Comparison of ENCODE assay signal across 19 cellular contexts in the genomic region with DNA sequence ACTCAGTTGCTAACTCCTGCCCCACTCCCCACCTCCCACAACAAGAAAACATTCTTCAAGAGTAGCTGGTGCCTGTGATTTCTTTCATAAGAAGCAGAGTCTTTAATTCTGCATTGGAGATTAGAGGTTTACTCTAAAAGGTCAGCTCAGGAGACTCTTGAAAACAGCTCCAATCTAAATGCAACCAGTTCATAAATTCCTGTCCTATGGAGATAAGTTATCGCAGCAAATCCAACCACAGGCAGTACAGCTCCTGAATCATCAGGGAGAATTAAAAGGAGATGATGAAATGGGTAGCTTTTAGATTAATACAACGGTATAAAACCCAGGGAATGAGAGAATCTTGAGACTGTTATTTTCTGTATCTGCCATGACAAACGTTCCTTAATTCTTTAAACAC.
A peak's percentile ranks its signal among the peaks of the same experiment; 100 is the strongest.
DNase-seq lines count a peak whose midpoint lies in the region; TF ChIP-seq lines count a peak whose summit lies in the region.
"Had no signal": no experiment of that assay in that cellular context is flagged by ENCODE, and none has a peak within 500 bp of the region (broad histone marks: within the 10 kb centered on the region; RNA-seq: fewer than 3 reads in every experiment).

No MANE protein-coding gene starts in this region.

- peak overlapping the region; percentile 26; the same call in 1 of the 2 replicates for H3K27ac ChIP-seq in RWPE1
- peak overlapping the region; percentile 97 for H3K27ac ChIP-seq in epithelial cell of prostate
- H3K27ac ChIP-seq: VCaP had no signal

- DNase-seq in G401 (ENCODE audit: low spot score): peak; percentile 14
- no peak for DNase-seq in RWPE1 (ENCODE audit: low spot score)
- DNase-seq in epithelial cell of prostate (ENCODE audit: low read depth, low spot score): no peak
- peak; percentile 65 for DNase-seq in renal cortical epithelial cell (ENCODE audit: low read depth)
- DNase-seq in superior temporal gyrus (ENCODE audit: extremely low spot score): no peak
- no peak for DNase-seq in NCI-H510A treated with DMSO at 0.1 percent for 48 hours (lab: John Stamatoyannopoulos, UW)
- no peak for DNase-seq in hippocampal formation (lab: John Stamatoyannopoulos, UW)
- no peak for DNase-seq in NOMO-1 (lab: John Stamatoyannopoulos, UW; ENCODE audit: unreplicated experiment in 2 of 2)
- DNase-seq: activated CD8-positive, alpha-beta memory T cell treated with anti-CD3 and anti-CD28 coated beads, Interleukin-2, amount 10 ng/mL, durations not matched to agents 7 days and 5 days; CD8-positive, alpha-beta memory T cell; central memory CD4-positive, alpha-beta T cell; GF-D8; heart left ventricle; naive B cell; NCI-H1694 treated with DMSO at 0.1 percent for 48 hours; NCI-H69; sigmoid colon; stimulated activated naive CD8-positive, alpha-beta T cell treated with anti-CD3 and anti-CD28 coated beads, Interleukin-15, amount 100 ng/mL, for 72 hours had no signal

- CTCF ChIA-PET in RWPE1 (lab: Yijun Ruan, JAX): no interaction called here

- POLR2A ChIA-PET in RWPE1 (lab: Yijun Ruan, JAX; ENCODE audit: low non-redundant PET): no interaction called here

- TF ChIP-seq CTCF in RWPE1 (conservative IDR thresholded peaks at IDR 0.05; ENCODE audit: low read depth): no peak

- in situ Hi-C loops in G401 (cut with HindIII; ENCODE audit: low sequenced_read_pairs): no loop called here

Comparison
In these comparisons a context has a peak if more than half of its experiments do, and no peak if none do; other contexts are left out.
1. DNase-seq: peak in G401 (single experiment) and renal cortical epithelial cell (single experiment); none in RWPE1 (single experiment), epithelial cell of prostate (single experiment), superior temporal gyrus (single experiment), NCI-H510A treated with DMSO at 0.1 percent for 48 hours (single experiment), hippocampal formation (0 of 2) and NOMO-1 (0 of 2).